12 cellular contexts compared by ENCODE assay signal in genomic region chr1:111221276-111221632, GRCh38. TPM values are rescaled to one million over a fixed set of nuclear protein-coding genes. Genes with fewer than 3 reads are reported as not detected.
DNase-seq lines count a peak whose midpoint lies in the region; ATAC-seq, FAIRE-seq and TF ChIP-seq lines count a peak whose summit lies in the region.
"Had no signal": no experiment of that assay in that cellular context is flagged by ENCODE, and none has a peak within 500 bp of the region (broad histone marks: within the 10 kb centered on the region; RNA-seq: fewer than 3 reads in every experiment).

No MANE protein-coding gene starts in this region.

- WGBS in mammary epithelial cell (ENCODE audit: low coverage, missing lambda C conversion rate) = 100% methylated on average over 2 of the region's 2 CpGs
- 29% methylated on average over 2 of the region's 2 CpGs for WGBS in GM12878 (ENCODE audit: insufficient coverage, insufficient replicate concordance, low lambda C conversion rate, missing lambda C conversion rate)

- no peaks in the 10 kb centered on the region for H3K36me3 ChIP-seq in mammary epithelial cell (ENCODE audit: insufficient read depth, low read length)
- no peaks in the 10 kb centered on the region for H3K36me3 ChIP-seq in GM12878 (ENCODE audit: control insufficient read depth in 2 of 2, insufficient read depth in 2 of 2, low read length in 1 of 2)

- no peaks in the 10 kb centered on the region for H3K9me3 ChIP-seq in mammary epithelial cell (replicated peaks; ENCODE audit: insufficient read depth, low read length)
- H3K9me3 ChIP-seq in GM12878 (replicated peaks; ENCODE audit: control insufficient read depth, insufficient read depth, low read length) = no peaks in the 10 kb centered on the region
- H3K9me3 ChIP-seq: psoas muscle had no signal

- H3K27ac ChIP-seq in mammary epithelial cell (ENCODE audit: insufficient read depth, low read depth, low read length) = no peak overlapping the region
- peak overlapping the region; percentile 100 for H3K27ac ChIP-seq in GM12878 (ENCODE audit: control insufficient read depth, insufficient read depth)
- H3K27ac ChIP-seq: psoas muscle had no signal

- H3K9ac ChIP-seq in mammary epithelial cell (ENCODE audit: insufficient read depth, low read length) (no peak overlapping the region), GM12878 (ENCODE audit: control insufficient read depth, insufficient read depth, low read length) (peak overlapping the region; percentile 87)

- CTCF ChIA-PET in MCF 10A (lab: Yijun Ruan, JAX) = interaction anchor here (0.7 to 4.0 kb wide), 11 partner anchors 9 to 310 kb away, joined by 3 to 28 read pairs (median 4); no protein-coding TSS in a partner anchor
- CTCF ChIA-PET in mammary epithelial cell (lab: Charles Lee; ENCODE audit: low non-redundant PET) = no interaction called here
- CTCF ChIA-PET in GM12878 (lab: Yijun Ruan, JAX) = interaction anchor here (0.7 to 8.9 kb wide), 13 partner anchors 11 to 534 kb away, joined by 3 to 239 read pairs (median 3); partner anchors contain the start of genes CEPT1, DENND2D and DRAM2

- no peak for FAIRE-seq in GM12878 (lab: Jason Lieb, UNC)

- H3K36me3 Mint-ChIP-seq in MCF 10A (ENCODE audit: insufficient read depth, unreplicated experiment) = no peaks in the 10 kb centered on the region
- peaks cover 0 to 8% of the 10 kb centered on the region in 2 donors for H3K36me3 Mint-ChIP-seq in stimulated activated naive B cell treated with anti-CD40 and anti-IgM and Interleukin-4, amounts not matched to agents 10 μg/mL and 1 μg/mL and 100 μg/mL, for 72 hours

- dilution Hi-C loops in mammary epithelial cell (cut with HindIII; ENCODE audit: low sequenced_read_pairs) = no loop called here

- no peaks in the 10 kb centered on the region for H3K9me3 Mint-ChIP-seq in MCF 10A (ENCODE audit: unreplicated experiment)
- no peaks in the 10 kb centered on the region for H3K9me3 Mint-ChIP-seq in stimulated activated naive B cell treated with anti-CD40 and anti-IgM and Interleukin-4, amounts not matched to agents 10 μg/mL and 1 μg/mL and 100 μg/mL, for 72 hours

- POLR2A ChIA-PET in MCF 10A (lab: Yijun Ruan, JAX) (interaction anchor here (0.6 kb wide), 1 partner anchor 45 kb away, joined by 3 read pairs; no protein-coding TSS in a partner anchor), GM12878 (lab: Charles Lee) (interaction anchor here (0.6 to 8.8 kb wide), 13 partner anchors 10 to 349 kb away, joined by 3 to 371 read pairs (median 4); partner anchors contain the start of genes CD53, CEPT1, DENND2D and DRAM2)

- RAD21 ChIA-PET in GM12878 (lab: Charles Lee; ENCODE audit: unreplicated experiment) = interaction anchor here (1.0 to 9.9 kb wide), 17 partner anchors 15 to 475 kb away, joined by 3 to 542 read pairs (median 9); partner anchors contain the start of genes CD53, CEPT1, DENND2D and DRAM2

- TF ChIP-seq POLR2A in GM12878 (IDR thresholded peaks at IDR 0.05; ENCODE audit: low read depth, low read length) = no peak

- TF ChIP-seq RAD21 in GM12878 (IDR thresholded peaks at IDR 0.05; ENCODE audit: insufficient read depth, low read depth, low read length) = no peak

- TF ChIP-seq EP300 in GM12878 (IDR thresholded peaks at IDR 0.05; ENCODE audit: borderline replicate concordance in 1 of 2, control insufficient read depth in 1 of 2, low read depth in 2 of 2, low read length in 2 of 2) = no peak

- H3K4me1 Mint-ChIP-seq in MCF 10A (ENCODE audit: insufficient read depth, unreplicated experiment) = peaks cover 25% of the 10 kb centered on the region
- peaks cover 71 to 88% of the 10 kb centered on the region in 2 donors for H3K4me1 Mint-ChIP-seq in stimulated activated naive B cell treated with anti-CD40 and anti-IgM and Interleukin-4, amounts not matched to agents 10 μg/mL and 1 μg/mL and 100 μg/mL, for 72 hours

- H3K27ac Mint-ChIP-seq in MCF 10A (ENCODE audit: low read depth, unreplicated experiment) = peak overlapping the region; percentile 49
- peak overlapping the region; percentile 97 for H3K27ac Mint-ChIP-seq in stimulated activated naive B cell treated with anti-CD40 and anti-IgM and Interleukin-4, amounts not matched to agents 10 μg/mL and 1 μg/mL and 100 μg/mL, for 72 hours

- H3K27me3 Mint-ChIP-seq in MCF 10A (ENCODE audit: insufficient read depth, unreplicated experiment) = no peaks in the 10 kb centered on the region
- H3K27me3 Mint-ChIP-seq in stimulated activated naive B cell treated with anti-CD40 and anti-IgM and Interleukin-4, amounts not matched to agents 10 μg/mL and 1 μg/mL and 100 μg/mL, for 72 hours = no peaks in the 10 kb centered on the region

- H3K4me1 ChIP-seq in mammary epithelial cell (ENCODE audit: insufficient read depth, low read length) (peaks cover 21% of the 10 kb centered on the region), GM12878 (ENCODE audit: control insufficient read depth, insufficient read depth, low read length) (peaks cover 90% of the 10 kb centered on the region)
- H3K4me1 ChIP-seq: psoas muscle had no signal

- SMC1A ChIA-PET in GM12878 (lab: Charles Lee; ENCODE audit: uncharacterized antibody, unreplicated experiment) = interaction anchor here (0.7 to 12.4 kb wide), 27 partner anchors 10 to 382 kb away, joined by 3 to 284 read pairs (median 5); partner anchors contain the start of genes CD53, CEPT1, DENND2D and DRAM2

- H3K79me2 ChIP-seq in mammary epithelial cell (ENCODE audit: insufficient read depth, low read length) (no peaks in the 10 kb centered on the region), GM12878 (ENCODE audit: control insufficient read depth, insufficient read depth, low read length) (peaks cover 15% of the 10 kb centered on the region)

- H3K4me3 ChIP-seq in mammary epithelial cell (replicated peaks in 1 of 3; ENCODE audit: insufficient read depth in 1 of 3, low read depth in 2 of 3, low read length in 3 of 3) (no peak overlapping the region), GM12878 (no peak overlapping the region)
- H3K4me3 ChIP-seq: psoas muscle had no signal

- ATAC-seq in GM12878 (no peak), GM19463 (IDR thresholded peaks at IDR 0.05; ENCODE audit: unreplicated experiment) (no peak)
- ATAC-seq in stimulated activated naive B cell treated with anti-CD40 and anti-IgM and Interleukin-4, amounts not matched to agents 10 μg/mL and 1 μg/mL and 100 μg/mL, for 72 hours (replicated peaks) = no peak
- ATAC-seq: psoas muscle had no signal

- H2AFZ ChIP-seq in mammary epithelial cell (ENCODE audit: low read depth, low read length) (no peak overlapping the region), GM12878 (ENCODE audit: control insufficient read depth, low read depth, low read length) (no peak overlapping the region)

- TF ChIP-seq CTCF in MCF 10A (IDR thresholded peaks at IDR 0.05; ENCODE audit: unreplicated experiment) (no peak), mammary epithelial cell (conservative IDR thresholded peaks at IDR 0.05 in 1 of 2, IDR thresholded peaks at IDR 0.05 in 1 of 2; ENCODE audit: extremely low read depth in 1 of 2, insufficient read depth in 1 of 2, low read depth in 1 of 2, low read length in 2 of 2) (no peak), GM12878 (IDR thresholded peaks at IDR 0.05 in 2 of 3, conservative IDR thresholded peaks at IDR 0.05 in 1 of 3; ENCODE audit: control insufficient read depth in 2 of 3, extremely low read depth in 1 of 3, insufficient read depth in 1 of 3, low read depth in 3 of 3, low read length in 3 of 3) (no peak)

- no peaks in the 10 kb centered on the region for H3K27me3 ChIP-seq in mammary epithelial cell (ENCODE audit: insufficient read depth, low read length)
- no peaks in the 10 kb centered on the region for H3K27me3 ChIP-seq in GM12878 (replicated peaks in 1 of 2; ENCODE audit: control insufficient read depth in 2 of 2, insufficient read depth in 2 of 2, low read length in 1 of 2)

- no TSS peak for BruUV-seq in MCF 10A (replicated peaks; lab: Mats Ljungman, UMichigan)
- BruUV-seq in mammary epithelial cell (replicated peaks; lab: Mats Ljungman, UMichigan) = no TSS peak
- BruUV-seq in GM12878 (replicated peaks; lab: Mats Ljungman, UMichigan) = TSS peak; percentile 88

- in situ Hi-C loops in mammary epithelial cell (cut with MboI; ENCODE audit: low sequenced_read_pairs in 2 of 2) (loop anchor here (5.0 to 10.0 kb wide), 3 partner anchors 111 to 184 kb away; no protein-coding TSS in a partner anchor), GM12878 (cut with MboI) (loop anchor here (5.0 to 10.0 kb wide), 3 partner anchors 111 to 544 kb away; no protein-coding TSS in a partner anchor)

- no peak overlapping the region for H3K4me2 ChIP-seq in mammary epithelial cell (ENCODE audit: insufficient read depth, low read depth, low read length)
- H3K4me2 ChIP-seq in GM12878 (ENCODE audit: control insufficient read depth, insufficient read depth) = peak overlapping the region; percentile 67

- DNase-seq in MCF 10A (ENCODE audit: unreplicated experiment) (no peak), mammary epithelial cell (no peak), NCI-H524 treated with DMSO at 0.1 percent for 48 hours (lab: John Stamatoyannopoulos, UW) (peak; percentile 41), GM12878 (ENCODE audit: low read depth, low spot score) (no peak), GM19240 (ENCODE audit: insufficient read length, low spot score) (no peak), cerebellum (ENCODE audit: low spot score) (no peak)
- no peak for DNase-seq in stimulated activated naive B cell treated with anti-CD40 and anti-IgM and Interleukin-4, amounts not matched to agents 10 μg/mL and 1 μg/mL and 100 μg/mL, for 72 hours
- DNase-seq: DMS79 treated with DMSO at 0.1 percent for 48 hours, NCI-H446 treated with DMSO at 0.1 percent for 48 hours, psoas muscle, Right ventricle myocardium superior had no signal

- no peaks in the 10 kb centered on the region for H4K20me1 ChIP-seq in mammary epithelial cell (ENCODE audit: insufficient read depth, low read length)
- H4K20me1 ChIP-seq in GM12878 (ENCODE audit: control insufficient read depth, insufficient read depth) = no peaks in the 10 kb centered on the region

- intact Hi-C loops in MCF 10A (cut with micrococcal nuclease) = loop anchor here (5.0 kb wide), 1 partner anchor 286 kb away; no protein-coding TSS in a partner anchor
- intact Hi-C loops in mammary epithelial cell (cut with micrococcal nuclease) = loop anchor here (5.0 kb wide), 1 partner anchor 226 kb away; the partner anchor contains the start of genes ATP5PB and WDR77
- intact Hi-C loops in GM12878 (cut with micrococcal nuclease; ENCODE audit: unreplicated experiment) = loop anchor here (1.0 to 10.0 kb wide), 9 partner anchors 18 to 586 kb away; partner anchors contain the start of genes C1orf162, CEPT1, DRAM2 and LRIF1

- H3K4me3 Mint-ChIP-seq in MCF 10A (ENCODE audit: unreplicated experiment) = no peak overlapping the region
- peak overlapping the region; percentile 66 for H3K4me3 Mint-ChIP-seq in stimulated activated naive B cell treated with anti-CD40 and anti-IgM and Interleukin-4, amounts not matched to agents 10 μg/mL and 1 μg/mL and 100 μg/mL, for 72 hours

RNA-seq across cellular contexts. Expression of gene CHI3L2, which starts 6.3 kb away (rescaled TPM):
- total RNA-seq in MCF 10A (2022) (1.4 and 2.1 TPM in 2 replicates), mammary epithelial cell (1 to 10 TPM in 1 of 2 donors, under 1 TPM in 1; 0.87 to 1.0 TPM), GM12878 (2014; rRNA removed) (92.1 and 115 TPM in 2 replicates), GM12878 (2014; rRNA removed; fragmentation: Illumina TruSeq; extraction: Trizol) (88.8 and 105 TPM in 2 replicates), GM12878 (2021) (72.1 and 95.0 TPM in 2 replicates), cerebellum (not detected)
- polyA plus RNA-seq in mammary epithelial cell (0.58 TPM), GM12878 (2011; rRNA removed) (508 and 715 TPM in 2 replicates), GM12878 (2014; fragmentation: Illumina TruSeq; extraction: Trizol) (124 and 170 TPM in 2 replicates), GM12878 (2014; fragmentation: Nextera tagmentation; extraction: Ambion mirVana) (100 to 1,000 TPM; 151 to 216 TPM), GM12878 (2014; rRNA removed) (73.5 and 105 TPM in 2 replicates), GM12878 (2016; fragmentation: Nextera tagmentation; extraction: Ambion mirVana) (10 to 100 TPM; 37.1 to 39.3 TPM)
- 3.5 TPM for polyA minus RNA-seq in mammary epithelial cell
- 87.3 and 102 TPM in 2 replicates for total RNA-seq in GM12878 (2013; cell fraction: nucleolus; rRNA removed)
- 120 TPM for polyA plus RNA-seq in GM12878 (2011; ENCODE audit: low read depth)
- polyA plus RNA-seq in GM12878 (2011; cell fraction: cytosol; rRNA removed) = 197 and 261 TPM in 2 replicates
- 117 and 171 TPM in 2 replicates for polyA plus RNA-seq in GM12878 (2011; cell fraction: nucleus; rRNA removed)
- polyA plus RNA-seq in GM12878 (2012) = 69.1 and 111 TPM in 2 replicates
- 176 and 187 TPM in 2 replicates for polyA minus RNA-seq in GM12878 (2011; rRNA and poly(A)+ RNA removed)
- 36.6 and 47.4 TPM in 2 replicates for polyA minus RNA-seq in GM12878 (2011; cell fraction: cytosol; rRNA and poly(A)+ RNA removed)
- polyA minus RNA-seq in GM12878 (2011; cell fraction: nucleus; rRNA and poly(A)+ RNA removed) = 123 and 150 TPM in 2 replicates

RNA-seq across cellular contexts. Expression of gene DENND2D, which starts 20.8 kb away (rescaled TPM):
- total RNA-seq in MCF 10A (2022) (3.9 and 6.0 TPM in 2 replicates), mammary epithelial cell (10 to 100 TPM in 1 of 2 donors, 1 to 10 TPM in 1; 1.5 to 10.5 TPM), GM12878 (2014; rRNA removed) (164 and 170 TPM in 2 replicates), GM12878 (2014; rRNA removed; fragmentation: Illumina TruSeq; extraction: Trizol) (187 and 196 TPM in 2 replicates), GM12878 (2021) (164 and 166 TPM in 2 replicates), cerebellum (2.4 TPM)
- polyA plus RNA-seq in mammary epithelial cell (2.6 TPM), GM12878 (2011; rRNA removed) (299 and 375 TPM in 2 replicates), GM12878 (2014; fragmentation: Illumina TruSeq; extraction: Trizol) (193 and 221 TPM in 2 replicates), GM12878 (2014; fragmentation: Nextera tagmentation; extraction: Ambion mirVana) (100 to 1,000 TPM; 149 to 200 TPM), GM12878 (2014; rRNA removed) (149 and 157 TPM in 2 replicates), GM12878 (2016; fragmentation: Nextera tagmentation; extraction: Ambion mirVana) (100 to 1,000 TPM; 162 to 179 TPM)
- polyA minus RNA-seq in mammary epithelial cell = 6.5 TPM
- 483 and 497 TPM in 2 replicates for total RNA-seq in GM12878 (2013; cell fraction: nucleolus; rRNA removed)
- polyA plus RNA-seq in GM12878 (2011; ENCODE audit: low read depth) = 73.7 TPM
- polyA plus RNA-seq in GM12878 (2011; cell fraction: cytosol; rRNA removed) = 278 and 313 TPM in 2 replicates
- polyA plus RNA-seq in GM12878 (2011; cell fraction: nucleus; rRNA removed) = 458 and 613 TPM in 2 replicates
- 75.3 and 147 TPM in 2 replicates for polyA plus RNA-seq in GM12878 (2012)
- 404 and 526 TPM in 2 replicates for polyA minus RNA-seq in GM12878 (2011; rRNA and poly(A)+ RNA removed)
- 128 and 168 TPM in 2 replicates for polyA minus RNA-seq in GM12878 (2011; cell fraction: cytosol; rRNA and poly(A)+ RNA removed)
- polyA minus RNA-seq in GM12878 (2011; cell fraction: nucleus; rRNA and poly(A)+ RNA removed) = 708 and 882 TPM in 2 replicates

Comparison
In these comparisons a context has a peak if more than half of its experiments do, and no peak if none do; other contexts are left out.
1. RNA of gene CHI3L2, which starts 6.3 kb away (total RNA-seq): 72.1 to 115 TPM in GM12878; 1.4 to 2.1 TPM in MCF 10A, 0.87 to 1.0 TPM in mammary epithelial cell and not detected in cerebellum (single experiment); every median in the first group is over 10 times any median in the second.
2. RNA of gene DENND2D, which starts 20.8 kb away (total RNA-seq): 164 to 497 TPM in GM12878; 1.5 to 10.5 TPM in mammary epithelial cell, 3.9 to 6.0 TPM in MCF 10A and 2.4 TPM in cerebellum (single experiment); every median in the first group is over 10 times any median in the second.